Comparison of ENCODE assay signal across 17 cellular contexts in the genomic region with DNA sequence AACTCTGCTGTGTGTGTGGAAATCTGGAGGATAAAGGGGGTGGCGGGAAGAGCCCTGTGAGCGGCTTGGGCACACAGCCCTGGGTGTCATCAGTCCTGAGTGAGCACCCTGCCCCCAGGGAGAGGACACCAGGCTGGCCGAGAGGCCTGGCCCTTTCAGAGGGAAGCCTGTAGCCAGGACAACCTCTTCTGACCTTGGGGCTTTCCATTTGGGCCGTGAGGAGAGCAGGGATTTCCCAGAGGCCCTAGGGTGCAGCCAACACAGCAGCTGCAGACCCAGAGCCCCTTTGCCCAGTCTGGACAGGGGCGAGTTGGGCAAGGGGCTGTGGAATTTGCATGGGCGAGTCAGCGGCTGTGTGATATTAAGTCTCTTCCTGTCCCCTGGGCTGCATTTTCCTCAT. TPM values are rescaled to one million over a fixed set of nuclear protein-coding genes. Genes with fewer than 3 reads are reported as not detected.
DNase-seq lines count a peak whose midpoint lies in the region; ATAC-seq and TF ChIP-seq lines count a peak whose summit lies in the region.
"Had no signal": no experiment of that assay in that cellular context is flagged by ENCODE, and none has a peak within 500 bp of the region (broad histone marks: within the 10 kb centered on the region; RNA-seq: fewer than 3 reads in every experiment).

No MANE protein-coding gene starts in this region.

- TF ChIP-seq POLR2A in gastrocnemius medialis (IDR thresholded peaks at IDR 0.05), result no peak

- no peaks in the 10 kb centered on the region for H3K27me3 Mint-ChIP-seq in activated naive CD4-positive, alpha-beta T cell treated with anti-CD3 and anti-CD28 coated beads, Interleukin-2, amount 50 U/mL, for 24 hours
- H3K27me3 Mint-ChIP-seq in activated naive CD4-positive, alpha-beta T cell treated with anti-CD3 and anti-CD28 coated beads, Interleukin-2, amount 10 ng/mL, durations not matched to agents 7 days and 5 days, result no peaks in the 10 kb centered on the region
- no peaks in the 10 kb centered on the region for H3K27me3 Mint-ChIP-seq in stimulated activated naive CD8-positive, alpha-beta T cell treated with anti-CD3 and anti-CD28 coated beads, Interleukin-15, amount 100 ng/mL, for 72 hours

- TF ChIP-seq CTCF in RWPE1 (conservative IDR thresholded peaks at IDR 0.05; ENCODE audit: low read depth) (no peak), gastrocnemius medialis (IDR thresholded peaks at IDR 0.05 in 4 of 5, conservative IDR thresholded peaks at IDR 0.05 in 1 of 5) (no peak)

- H3K4me1 Mint-ChIP-seq in activated naive CD4-positive, alpha-beta T cell treated with anti-CD3 and anti-CD28 coated beads, Interleukin-2, amount 50 U/mL, for 24 hours, result peaks cover 4% of the 10 kb centered on the region
- H3K4me1 Mint-ChIP-seq in activated naive CD4-positive, alpha-beta T cell treated with anti-CD3 and anti-CD28 coated beads, Interleukin-2, amount 10 ng/mL, durations not matched to agents 7 days and 5 days, result no peaks in the 10 kb centered on the region
- H3K4me1 Mint-ChIP-seq in stimulated activated naive CD8-positive, alpha-beta T cell treated with anti-CD3 and anti-CD28 coated beads, Interleukin-15, amount 100 ng/mL, for 72 hours, result peaks cover 6% of the 10 kb centered on the region

- in situ Hi-C loops in gastrocnemius medialis (cut with MboI; ENCODE audit: low sequenced_read_pairs in 4 of 4), result no loop called here

- CTCF ChIA-PET in activated naive CD4-positive, alpha-beta T cell treated with anti-CD3 and anti-CD28 coated beads, Interleukin-2, amount 10 ng/mL, durations not matched to agents 7 days and 5 days (lab: Charles Lee), result no interaction called here
- CTCF ChIA-PET in RWPE1 (lab: Yijun Ruan, JAX), result interaction anchor here (0.6 to 1.7 kb wide), 2 partner anchors 9 to 526 kb away, joined by 4 to 5 read pairs; no protein-coding TSS in a partner anchor

- H3K36me3 Mint-ChIP-seq in activated naive CD4-positive, alpha-beta T cell treated with anti-CD3 and anti-CD28 coated beads, Interleukin-2, amount 50 U/mL, for 24 hours, result no peaks in the 10 kb centered on the region
- no peaks in the 10 kb centered on the region for H3K36me3 Mint-ChIP-seq in activated naive CD4-positive, alpha-beta T cell treated with anti-CD3 and anti-CD28 coated beads, Interleukin-2, amount 10 ng/mL, durations not matched to agents 7 days and 5 days

- H3K27ac Mint-ChIP-seq in activated naive CD4-positive, alpha-beta T cell treated with anti-CD3 and anti-CD28 coated beads, Interleukin-2, amount 50 U/mL, for 24 hours, result peak overlapping the region; percentile 26
- H3K27ac Mint-ChIP-seq in activated naive CD4-positive, alpha-beta T cell treated with anti-CD3 and anti-CD28 coated beads, Interleukin-2, amount 10 ng/mL, durations not matched to agents 7 days and 5 days, result no peak overlapping the region
- peak overlapping the region in 1 of 2 donors; percentile 0 for H3K27ac Mint-ChIP-seq in stimulated activated naive CD8-positive, alpha-beta T cell treated with anti-CD3 and anti-CD28 coated beads, Interleukin-15, amount 100 ng/mL, for 72 hours

- intact Hi-C loops in gastrocnemius medialis (cut with DNase I; ENCODE audit: low total_unique reads), result no loop called here

- H3K36me3 ChIP-seq in gastrocnemius medialis, result no peaks in the 10 kb centered on the region

- no peak overlapping the region for H3K4me3 Mint-ChIP-seq in activated naive CD4-positive, alpha-beta T cell treated with anti-CD3 and anti-CD28 coated beads, Interleukin-2, amount 50 U/mL, for 24 hours
- H3K4me3 Mint-ChIP-seq in activated naive CD4-positive, alpha-beta T cell treated with anti-CD3 and anti-CD28 coated beads, Interleukin-2, amount 10 ng/mL, durations not matched to agents 7 days and 5 days, result no peak overlapping the region
- H3K4me3 Mint-ChIP-seq in stimulated activated naive CD8-positive, alpha-beta T cell treated with anti-CD3 and anti-CD28 coated beads, Interleukin-15, amount 100 ng/mL, for 72 hours, result no peak overlapping the region

- POLR2A ChIA-PET in RWPE1 (lab: Yijun Ruan, JAX; ENCODE audit: low non-redundant PET), result no interaction called here

- no peaks in the 10 kb centered on the region for H3K27me3 ChIP-seq in gastrocnemius medialis
- H3K27me3 ChIP-seq: Peyer's patch had no signal

- H3K9me3 Mint-ChIP-seq in activated naive CD4-positive, alpha-beta T cell treated with anti-CD3 and anti-CD28 coated beads, Interleukin-2, amount 50 U/mL, for 24 hours, result no peaks in the 10 kb centered on the region
- no peaks in the 10 kb centered on the region for H3K9me3 Mint-ChIP-seq in activated naive CD4-positive, alpha-beta T cell treated with anti-CD3 and anti-CD28 coated beads, Interleukin-2, amount 10 ng/mL, durations not matched to agents 7 days and 5 days
- no peaks in the 10 kb centered on the region for H3K9me3 Mint-ChIP-seq in stimulated activated naive CD8-positive, alpha-beta T cell treated with anti-CD3 and anti-CD28 coated beads, Interleukin-15, amount 100 ng/mL, for 72 hours

- DNase-seq in activated naive CD4-positive, alpha-beta T cell treated with anti-CD3 and anti-CD28 coated beads, Interleukin-2, amount 10 ng/mL, durations not matched to agents 7 days and 5 days, result no peak
- DNase-seq in RWPE1 (ENCODE audit: low spot score), result no peak
- DNase-seq in left lobe of liver (ENCODE audit: low spot score), result no peak
- DNase-seq in gastrocnemius medialis, result peak in 1 of 2 donors; percentile 43
- DNase-seq in NCI-H1436 (lab: John Stamatoyannopoulos, UW), result no peak
- no peak for DNase-seq in stimulated activated naive CD8-positive, alpha-beta T cell treated with anti-CD3 and anti-CD28 coated beads, Interleukin-15, amount 100 ng/mL, for 72 hours
- DNase-seq in NK-92 (lab: John Stamatoyannopoulos, UW; ENCODE audit: unreplicated experiment), result no peak
- DNase-seq: C1 segment of cervical spinal cord, DMS53, GM23248, NCI-H226, NCI-H774, Peyer's patch, SIG-M5 had no signal

- no peaks in the 10 kb centered on the region for H3K9me3 ChIP-seq in gastrocnemius medialis
- H3K9me3 ChIP-seq: Caco-2, Peyer's patch had no signal

- peak overlapping the region; percentile 36 for H3K27ac ChIP-seq in RWPE1
- peak overlapping the region in 3 of 4 donors; percentile 10 to 41 (median 24) for H3K27ac ChIP-seq in gastrocnemius medialis
- H3K27ac ChIP-seq: GM23248, Peyer's patch had no signal

- peak; percentile 54 for ATAC-seq in left lobe of liver
- peak in 1 of 2 donors; percentile 59 for ATAC-seq in gastrocnemius medialis
- no peak for ATAC-seq in stimulated activated naive CD8-positive, alpha-beta T cell treated with anti-CD3 and anti-CD28 coated beads, Interleukin-15, amount 100 ng/mL, for 72 hours

- H3K4me1 ChIP-seq in gastrocnemius medialis, result peaks cover 5 to 6% of the 10 kb centered on the region in 2 donors
- H3K4me1 ChIP-seq: Caco-2, Peyer's patch had no signal

- H3K4me3 ChIP-seq in gastrocnemius medialis, result no peak overlapping the region
- H3K4me3 ChIP-seq: GM23248, Peyer's patch had no signal

RNA-seq across cellular contexts. Expression of a gene that starts 6.3 kb away (rescaled TPM):
- total RNA-seq in left lobe of liver, result 24.2 TPM
- total RNA-seq in gastrocnemius medialis, result 10 to 100 TPM; 41.5 to 62.7 (median 56.4) TPM
- total RNA-seq: HT1080 had no signal

RNA-seq across cellular contexts. Expression of a gene that starts 48.6 kb away (rescaled TPM):
- total RNA-seq in left lobe of liver (34.6 TPM), gastrocnemius medialis (100 to 1,000 TPM; 115 to 216 (median 142) TPM)
